Comparison of ENCODE assay signal across 8 cellular contexts in the genomic region with DNA sequence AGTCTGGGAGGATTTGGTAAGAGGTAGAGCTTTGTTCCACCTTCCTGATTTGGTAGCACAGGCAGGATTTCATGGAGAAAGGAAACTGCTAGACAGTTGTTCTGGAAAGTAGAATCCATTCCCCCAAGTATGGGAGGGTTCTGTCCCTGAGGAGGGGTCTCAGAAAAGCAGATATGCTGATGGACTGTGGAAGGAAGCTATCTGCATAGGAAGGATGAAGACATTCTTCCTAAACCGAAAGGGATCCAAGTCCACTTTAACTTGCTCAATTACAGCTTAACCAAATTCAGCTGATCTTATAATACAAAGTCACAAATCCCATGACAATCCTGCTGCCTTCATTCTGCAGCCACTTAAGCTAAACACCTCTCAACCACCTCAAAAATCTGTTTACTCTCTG. TPM values are rescaled to one million over a fixed set of nuclear protein-coding genes. Genes with fewer than 3 reads are reported as not detected.
DNase-seq lines count a peak whose midpoint lies in the region; ATAC-seq and TF ChIP-seq lines count a peak whose summit lies in the region.

No MANE protein-coding gene starts in this region.

- peaks cover 43% of the 10 kb centered on the region for H3K27me3 ChIP-seq in DND-41 (ENCODE audit: insufficient read depth, low read length, poor library complexity)
- no peaks in the 10 kb centered on the region for H3K27me3 ChIP-seq in OCI-LY3 (ENCODE audit: low read depth, low read length)
- H3K27me3 ChIP-seq in fibroblast of lung (ENCODE audit: control insufficient read depth, insufficient read depth, low read length), result no peaks in the 10 kb centered on the region

- DNase-seq in DND-41 (no peak), fibroblast of lung (ENCODE audit: low read depth in 2 of 2) (no peak), retina (peak; percentile 36), omental fat pad (ENCODE audit: low spot score) (no peak)

- H3K9ac ChIP-seq in DND-41 (ENCODE audit: low read depth, low read length), result peak overlapping the region; percentile 0; the same call in 1 of the 2 replicates
- H3K9ac ChIP-seq in OCI-LY3 (ENCODE audit: low read length), result no peak overlapping the region
- no peak overlapping the region for H3K9ac ChIP-seq in fibroblast of lung (ENCODE audit: insufficient read depth, low read length)

- H3K79me2 ChIP-seq in DND-41 (ENCODE audit: insufficient read depth, low read length) (peaks cover 69% of the 10 kb centered on the region), OCI-LY3 (ENCODE audit: low read length) (peaks cover 26% of the 10 kb centered on the region), fibroblast of lung (ENCODE audit: control insufficient read depth, insufficient read depth, low read length) (peaks cover 16% of the 10 kb centered on the region)

- H3K4me1 ChIP-seq in DND-41 (ENCODE audit: insufficient read depth, low read length) (peaks cover 72% of the 10 kb centered on the region), OCI-LY3 (ENCODE audit: low read length) (peaks cover 19% of the 10 kb centered on the region), fibroblast of lung (ENCODE audit: control insufficient read depth, extremely low read depth, insufficient read depth, low read length) (peaks cover 3% of the 10 kb centered on the region)

- H3K36me3 ChIP-seq in DND-41 (ENCODE audit: insufficient read depth, low read length), result peaks cover 4% of the 10 kb centered on the region; the same call in 1 of the 2 replicates
- H3K36me3 ChIP-seq in OCI-LY3 (replicated peaks; ENCODE audit: low read depth, low read length), result peaks cover 2% of the 10 kb centered on the region
- no peaks in the 10 kb centered on the region for H3K36me3 ChIP-seq in fibroblast of lung (ENCODE audit: control insufficient read depth, insufficient read depth, low read length)

- H4K20me1 ChIP-seq in DND-41 (ENCODE audit: insufficient read depth, low read length) (peaks cover 17% of the 10 kb centered on the region), OCI-LY3 (ENCODE audit: insufficient read depth, low read length) (no peaks in the 10 kb centered on the region), fibroblast of lung (ENCODE audit: control insufficient read depth, extremely low read depth, insufficient read depth, low read length) (no peaks in the 10 kb centered on the region)

- H3K4me2 ChIP-seq in DND-41 (ENCODE audit: insufficient read depth, low read length) (peak overlapping the region; percentile 99), OCI-LY3 (ENCODE audit: low read length) (peak overlapping the region; percentile 75; the same call in 1 of the 2 replicates), fibroblast of lung (ENCODE audit: extremely low read depth, insufficient read depth, low read length) (peak overlapping the region; percentile 100)

- peak overlapping the region; percentile 7 to 92; a peak in 3 of 4 replicates for H3K4me3 ChIP-seq in DND-41 (ENCODE audit: low read depth in 1 of 2, low read length in 2 of 2)
- peak overlapping the region; percentile 86; the same call in 1 of the 2 replicates for H3K4me3 ChIP-seq in OCI-LY3 (ENCODE audit: low read length)
- peak overlapping the region; percentile 55 to 87 (median 81) for H3K4me3 ChIP-seq in fibroblast of lung (replicated peaks in 1 of 4; ENCODE audit: control extremely low read depth in 1 of 4, insufficient read depth in 1 of 4, low read depth in 3 of 4, low read length in 4 of 4)

- H3K27ac ChIP-seq in DND-41 (ENCODE audit: low read length) (peak overlapping the region; percentile 31), OCI-LY3 (ENCODE audit: low read length) (no peak overlapping the region), fibroblast of lung (ENCODE audit: insufficient read depth, low read length) (no peak overlapping the region)

- TF ChIP-seq CTCF in DND-41 (IDR thresholded peaks at IDR 0.05; ENCODE audit: borderline replicate concordance, extremely low read depth, low read length, poor library complexity, severe bottlenecking) (no peak), OCI-LY3 (IDR thresholded peaks at IDR 0.05; ENCODE audit: low read depth, low read length) (no peak), fibroblast of lung (conservative IDR thresholded peaks at IDR 0.05 in 1 of 2, IDR thresholded peaks at IDR 0.05 in 1 of 2; ENCODE audit: low read depth in 1 of 2, low read length in 2 of 2) (no peak), omental fat pad (IDR thresholded peaks at IDR 0.05) (no peak)

- no peak for ATAC-seq in DND-41 (ENCODE audit: insufficient read depth, low read depth)
- no peak for ATAC-seq in HG02970 (IDR thresholded peaks at IDR 0.05; ENCODE audit: low FRiP score, unreplicated experiment)
- no peak for ATAC-seq in GM19463 (IDR thresholded peaks at IDR 0.05; ENCODE audit: unreplicated experiment)
- no peak for ATAC-seq in omental fat pad (ENCODE audit: low FRiP score)
- ATAC-seq in HG03342 (IDR thresholded peaks at IDR 0.05; ENCODE audit: unreplicated experiment), result no peak

- H2AFZ ChIP-seq in DND-41 (ENCODE audit: low read depth, low read length) (no peak overlapping the region), OCI-LY3 (ENCODE audit: low read depth, low read length) (no peak overlapping the region), fibroblast of lung (ENCODE audit: low read length) (no peak overlapping the region)

- H3K9me3 ChIP-seq in DND-41 (ENCODE audit: insufficient read depth, low read length, severe bottlenecking), result no peaks in the 10 kb centered on the region
- no peaks in the 10 kb centered on the region for H3K9me3 ChIP-seq in OCI-LY3 (ENCODE audit: insufficient read depth, low read length)
- no peaks in the 10 kb centered on the region for H3K9me3 ChIP-seq in fibroblast of lung (ENCODE audit: control insufficient read depth, insufficient read depth, low read depth, low read length)

RNA-seq across cellular contexts. Expression of a gene that starts 2.6 kb away (rescaled TPM):
- total RNA-seq in fibroblast of lung (90.9 and 120 TPM in 2 replicates), omental fat pad (100 to 1,000 TPM; 210 to 247 (median 229) TPM)
- polyA plus RNA-seq in fibroblast of lung, result 39.5 and 48.2 TPM in 2 replicates
- 26.8 and 32.6 TPM in 2 replicates for polyA plus RNA-seq in fibroblast of lung (2012)
- 3.8 and 5.5 TPM in 2 replicates for polyA minus RNA-seq in fibroblast of lung (ENCODE audit: low replicate concordance)
